Comparison of ENCODE assay signal across 31 cellular contexts in the genomic region with DNA sequence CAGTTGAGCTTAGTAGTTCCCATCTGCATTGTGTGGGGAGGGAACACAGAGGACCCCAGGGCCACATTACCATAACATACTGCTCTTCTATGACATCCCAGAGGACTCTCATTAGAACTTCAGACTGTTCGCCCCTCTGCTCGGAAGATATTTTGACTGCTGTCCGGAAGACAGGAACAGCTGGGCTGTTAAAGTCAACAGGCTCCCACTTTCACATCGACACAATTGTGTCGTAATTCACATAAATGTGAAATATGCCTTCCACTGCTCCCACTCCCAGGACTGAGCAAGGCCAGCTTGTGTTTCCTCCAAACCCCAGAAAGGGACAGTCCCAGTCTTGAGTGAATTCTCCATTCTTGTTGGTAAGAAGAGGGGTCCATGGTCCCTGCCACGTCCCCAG.
"Had no signal": no experiment of that assay in that cellular context is flagged by ENCODE, and none has a peak within 500 bp of the region (broad histone marks: within the 10 kb centered on the region; RNA-seq: fewer than 3 reads in every experiment).

No MANE protein-coding gene starts in this region.

- DNase-seq: activated B cell treated with CpG ODN at 0.5 μM for 24 hours; activated CD4-positive, alpha-beta memory T cell treated with anti-CD3 and anti-CD28 coated beads, Interleukin-2, amount 10 ng/mL, durations not matched to agents 7 days and 5 days; activated CD4-positive, alpha-beta T cell treated with anti-CD3 and anti-CD28 coated beads for 4 hours; activated CD4-positive, alpha-beta T cell treated with anti-CD3 and anti-CD28 coated beads, Interleukin-2, amount 50 U/mL, for 1 hour; activated CD4-positive, CD25-positive, alpha-beta regulatory T cell treated with anti-CD3 and anti-CD28 coated beads, Interleukin-2, amount 50 U/mL, for 72 hours; activated CD8-positive, alpha-beta memory T cell treated with anti-CD3 and anti-CD28 coated beads for 24 hours; activated CD8-positive, alpha-beta memory T cell treated with anti-CD3 and anti-CD28 coated beads, Interleukin-2, amount 10 ng/mL, durations not matched to agents 7 days and 5 days; activated CD8-positive, alpha-beta memory T cell treated with anti-CD3 and anti-CD28 coated beads, Interleukin-2, amount 50 U/mL, for 48 hours; activated effector memory CD4-positive, alpha-beta T cell treated with Interleukin-2 at 50 U/mL for 16 hours; activated naive CD4-positive, alpha-beta T cell treated with anti-CD3 and anti-CD28 coated beads, Interleukin-2, amount 50 U/mL, for 16 hours; activated naive CD8-positive, alpha-beta T cell treated with anti-CD3 and anti-CD28 coated beads for 36 hours; activated T-cell treated with anti-CD3 and anti-CD28 coated beads, Interleukin-2, amount 50 U/mL, for 48 hours; amniotic stem cell; aorta; brain microvascular endothelial cell; central memory CD4-positive, alpha-beta T cell; NCI-H1092 treated with DMSO at 0.1 percent for 48 hours; NCI-H1417; NCI-H187 treated with DMSO at 0.1 percent for 48 hours; NCI-H2081 treated with DMSO at 0.1 percent for 48 hours; NCI-H510A; NCI-H526; NCI-H748 treated with DMSO at 0.1 percent for 48 hours; NK-92 treated with Interleukin-12 subunit alpha and Interleukin-12 subunit beta, amount 100 ng/mL, for 24 hours; SHP77; SJCRH30 had no signal

- H3K4me1 Mint-ChIP-seq: activated B cell treated with CpG ODN at 0.5 μM for 24 hours; activated CD4-positive, alpha-beta memory T cell treated with anti-CD3 and anti-CD28 coated beads, Interleukin-2, amount 10 ng/mL, durations not matched to agents 7 days and 5 days; activated naive CD8-positive, alpha-beta T cell treated with anti-CD3 and anti-CD28 coated beads for 36 hours had no signal

- H3K27me3 ChIP-seq: brain microvascular endothelial cell, SJCRH30 had no signal

- H3K36me3 ChIP-seq: brain microvascular endothelial cell, SJCRH30 had no signal

- H3K27me3 Mint-ChIP-seq: activated B cell treated with CpG ODN at 0.5 μM for 24 hours; activated CD4-positive, alpha-beta memory T cell treated with anti-CD3 and anti-CD28 coated beads, Interleukin-2, amount 10 ng/mL, durations not matched to agents 7 days and 5 days; activated CD8-positive, alpha-beta memory T cell treated with anti-CD3 and anti-CD28 coated beads, Interleukin-2, amount 10 ng/mL, durations not matched to agents 7 days and 5 days; activated naive CD8-positive, alpha-beta T cell treated with anti-CD3 and anti-CD28 coated beads for 36 hours had no signal

- H3K4me3 ChIP-seq: SJCRH30, SK-N-MC had no signal

- H3K27ac Mint-ChIP-seq: activated B cell treated with CpG ODN at 0.5 μM for 24 hours; activated CD4-positive, alpha-beta memory T cell treated with anti-CD3 and anti-CD28 coated beads, Interleukin-2, amount 10 ng/mL, durations not matched to agents 7 days and 5 days; activated CD8-positive, alpha-beta memory T cell treated with anti-CD3 and anti-CD28 coated beads, Interleukin-2, amount 10 ng/mL, durations not matched to agents 7 days and 5 days; activated naive CD8-positive, alpha-beta T cell treated with anti-CD3 and anti-CD28 coated beads for 36 hours; T-helper 1 cell treated with Interleukin-12 subunit alpha and Interleukin-12 subunit beta and Interleukin-4 antibody, amounts not matched to agents 30 μg/mL and 1 μg/mL, for 36 hours; T-helper 2 cell treated with Interferon-gamma antibody and Interleukin-4, amounts not matched to agents 5 μg/mL and 100 μg/mL, for 36 hours had no signal

- H3K27ac ChIP-seq: brain microvascular endothelial cell, KMS-11, SJCRH30, SK-N-MC, VCaP had no signal

- H3K4me3 Mint-ChIP-seq: activated B cell treated with CpG ODN at 0.5 μM for 24 hours; activated CD4-positive, alpha-beta memory T cell treated with anti-CD3 and anti-CD28 coated beads, Interleukin-2, amount 10 ng/mL, durations not matched to agents 7 days and 5 days; activated CD8-positive, alpha-beta memory T cell treated with anti-CD3 and anti-CD28 coated beads, Interleukin-2, amount 10 ng/mL, durations not matched to agents 7 days and 5 days; activated naive CD8-positive, alpha-beta T cell treated with anti-CD3 and anti-CD28 coated beads for 36 hours; T-helper 1 cell treated with Interleukin-12 subunit alpha and Interleukin-12 subunit beta and Interleukin-4 antibody, amounts not matched to agents 30 μg/mL and 1 μg/mL, for 36 hours; T-helper 2 cell treated with Interferon-gamma antibody and Interleukin-4, amounts not matched to agents 5 μg/mL and 100 μg/mL, for 36 hours had no signal

- H3K4me1 ChIP-seq: SJCRH30 had no signal

- H3K9me3 ChIP-seq: SJCRH30 had no signal

- ATAC-seq: activated CD8-positive, alpha-beta memory T cell treated with anti-CD3 and anti-CD28 coated beads, Interleukin-2, amount 10 ng/mL, durations not matched to agents 7 days and 5 days had no signal

- H3K36me3 Mint-ChIP-seq: activated CD8-positive, alpha-beta memory T cell treated with anti-CD3 and anti-CD28 coated beads, Interleukin-2, amount 10 ng/mL, durations not matched to agents 7 days and 5 days; activated naive CD8-positive, alpha-beta T cell treated with anti-CD3 and anti-CD28 coated beads for 36 hours had no signal
